9 cellular contexts compared by ENCODE assay signal in genomic region chr16:79287424-79287917, GRCh38.
DNase-seq lines count a peak whose midpoint lies in the region; ATAC-seq, FAIRE-seq and TF ChIP-seq lines count a peak whose summit lies in the region.
"Had no signal": no experiment of that assay in that cellular context is flagged by ENCODE, and none has a peak within 500 bp of the region (broad histone marks: within the 10 kb centered on the region; RNA-seq: fewer than 3 reads in every experiment).

No MANE protein-coding gene starts in this region.

- FAIRE-seq in HTR-8/SVneo (lab: Jason Lieb, UNC) (no peak), RCC 7860 (lab: Jason Lieb, UNC) (no peak)
- FAIRE-seq: islet of Langerhans had no signal

- H3K27ac Mint-ChIP-seq in activated T-helper 2 cell treated with anti-CD3 and anti-CD28 coated beads, Interferon-gamma antibody, Interleukin-2, Interleukin-4, amounts not matched to agents 10 μg/mL and 5 μg/mL and 100 μg/mL, durations not matched to agents 14 hours and 24 hours and 36 hours, result peak overlapping the region; percentile 72

- peaks cover 46% of the 10 kb centered on the region for H3K4me1 Mint-ChIP-seq in activated T-helper 2 cell treated with anti-CD3 and anti-CD28 coated beads, Interferon-gamma antibody, Interleukin-2, Interleukin-4, amounts not matched to agents 10 μg/mL and 5 μg/mL and 100 μg/mL, durations not matched to agents 14 hours and 24 hours and 36 hours (ENCODE audit: low read depth)

- ATAC-seq in GM18498 (IDR thresholded peaks at IDR 0.05; ENCODE audit: unreplicated experiment) (peak; percentile 21), GM21825 (IDR thresholded peaks at IDR 0.05; ENCODE audit: unreplicated experiment) (peak; percentile 19), omental fat pad (ENCODE audit: low FRiP score) (peak; percentile 18)

- no peaks in the 10 kb centered on the region for H3K36me3 Mint-ChIP-seq in activated T-helper 2 cell treated with anti-CD3 and anti-CD28 coated beads, Interferon-gamma antibody, Interleukin-2, Interleukin-4, amounts not matched to agents 10 μg/mL and 5 μg/mL and 100 μg/mL, durations not matched to agents 14 hours and 24 hours and 36 hours (ENCODE audit: low read depth)

- no peaks in the 10 kb centered on the region for H3K27me3 Mint-ChIP-seq in activated T-helper 2 cell treated with anti-CD3 and anti-CD28 coated beads, Interferon-gamma antibody, Interleukin-2, Interleukin-4, amounts not matched to agents 10 μg/mL and 5 μg/mL and 100 μg/mL, durations not matched to agents 14 hours and 24 hours and 36 hours (ENCODE audit: low read depth)

- intact Hi-C loops in activated T-helper 2 cell treated with anti-CD3 and anti-CD28 coated beads, Interferon-gamma antibody, Interleukin-2, Interleukin-4, amounts not matched to agents 10 μg/mL and 5 μg/mL and 100 μg/mL, durations not matched to agents 14 hours and 24 hours and 36 hours (cut with micrococcal nuclease), result loop anchor here (2.0 kb wide), 1 partner anchor 29 kb away; no protein-coding TSS in a partner anchor
- intact Hi-C loops in posterior vena cava (cut with DNase I), result no loop called here

- peak overlapping the region; percentile 52 for H3K4me3 Mint-ChIP-seq in activated T-helper 2 cell treated with anti-CD3 and anti-CD28 coated beads, Interferon-gamma antibody, Interleukin-2, Interleukin-4, amounts not matched to agents 10 μg/mL and 5 μg/mL and 100 μg/mL, durations not matched to agents 14 hours and 24 hours and 36 hours (ENCODE audit: low read depth)

- no peak for DNase-seq in activated T-helper 2 cell treated with anti-CD3 and anti-CD28 coated beads, Interferon-gamma antibody, Interleukin-2, Interleukin-4, amounts not matched to agents 10 μg/mL and 5 μg/mL and 100 μg/mL, durations not matched to agents 14 hours and 24 hours and 36 hours (ENCODE audit: low spot score)
- no peak for DNase-seq in omental fat pad (ENCODE audit: low spot score)
- no peak for DNase-seq in posterior vena cava (ENCODE audit: low spot score)
- DNase-seq in HTR-8/SVneo (ENCODE audit: insufficient read length, low spot score), result no peak
- no peak for DNase-seq in RCC 7860 (ENCODE audit: low spot score)
- DNase-seq in UCSD-AML1 (lab: John Stamatoyannopoulos, UW; ENCODE audit: unreplicated experiment), result no peak

- peaks cover 4% of the 10 kb centered on the region for H3K9me3 Mint-ChIP-seq in activated T-helper 2 cell treated with anti-CD3 and anti-CD28 coated beads, Interferon-gamma antibody, Interleukin-2, Interleukin-4, amounts not matched to agents 10 μg/mL and 5 μg/mL and 100 μg/mL, durations not matched to agents 14 hours and 24 hours and 36 hours

- TF ChIP-seq CTCF in omental fat pad (IDR thresholded peaks at IDR 0.05), result no peak
